ENCODE assay signal across 8 cellular contexts in genomic region chr3:46987485-46988401, GRCh38. TPM values are rescaled to one million over a fixed set of nuclear protein-coding genes. Genes with fewer than 3 reads are reported as not detected.
DNase-seq lines count a peak whose midpoint lies in the region; ATAC-seq and TF ChIP-seq lines count a peak whose summit lies in the region.

No MANE protein-coding gene starts in this region.

- H3K9ac ChIP-seq in KMS-11: peak overlapping the region; percentile 96

- intact Hi-C loops in spleen (cut with DNase I; ENCODE audit: low total_unique reads): no loop called here

- peak; percentile 86 to 96 (median 89) for DNase-seq in CD8-positive, alpha-beta memory T cell
- peak; percentile 78 for DNase-seq in activated CD4-positive, alpha-beta T cell treated with anti-CD3 and anti-CD28 coated beads, Interleukin-2, amount 50 U/mL, for 4 hours
- DNase-seq in erythroblast (lab: John Stamatoyannopoulos, UW) (peak; percentile 78 to 80), spleen (peak; percentile 98), SHP77 treated with DMSO at 0.1 percent for 48 hours (lab: John Stamatoyannopoulos, UW) (no peak), NCI-H1105 (lab: John Stamatoyannopoulos, UW) (no peak)

- TF ChIP-seq CTCF in KMS-11 (conservative IDR thresholded peaks at IDR 0.05; ENCODE audit: low read depth, low read length) (no peak), spleen (IDR thresholded peaks at IDR 0.05 in 8 of 11, conservative IDR thresholded peaks at IDR 0.05 in 3 of 11) (peak in 1 of 11 experiments; percentile 16)

- peak overlapping the region; percentile 84 for H3K27ac ChIP-seq in CD8-positive, alpha-beta memory T cell (ENCODE audit: low read depth, low read length)
- H3K27ac ChIP-seq in KMS-11: peak overlapping the region; percentile 96
- H3K27ac ChIP-seq in spleen: peak overlapping the region; percentile 57 to 95 (median 84)

- WGBS in spleen, 5 donors: 15 to 50% (median 29%) methylated on average over 7 to 26 of the region's 26 CpGs

- H3K9me3 Mint-ChIP-seq in CD8-positive, alpha-beta memory T cell: no peaks in the 10 kb centered on the region

- no peaks in the 10 kb centered on the region for H3K27me3 Mint-ChIP-seq in CD8-positive, alpha-beta memory T cell

- no peaks in the 10 kb centered on the region for H4K20me1 ChIP-seq in KMS-11 (ENCODE audit: insufficient read depth)

- peaks cover 0 to 46% (median 5%) of the 10 kb centered on the region in 3 donors for H3K36me3 Mint-ChIP-seq in CD8-positive, alpha-beta memory T cell

- H3K4me3 ChIP-seq in CD8-positive, alpha-beta memory T cell (ENCODE audit: low read length): peak overlapping the region; percentile 53
- H3K4me3 ChIP-seq in KMS-11 (IDR thresholded peaks at IDR 0.05; ENCODE audit: insufficient read depth, low read depth, low read length) (no peak overlapping the region), spleen (peak overlapping the region in 7 of 8 donors; percentile 22 to 66 (median 38))

- peak overlapping the region; percentile 49; the same call in 1 of the 2 replicates for H2AFZ ChIP-seq in KMS-11 (ENCODE audit: low read depth)

- peaks cover 22% of the 10 kb centered on the region for H3K36me3 ChIP-seq in CD8-positive, alpha-beta memory T cell (ENCODE audit: insufficient read depth, low read length)
- H3K36me3 ChIP-seq in KMS-11 (ENCODE audit: insufficient read depth): no peaks in the 10 kb centered on the region
- H3K36me3 ChIP-seq in spleen: peaks cover 0 to 42% (median 10%) of the 10 kb centered on the region in 6 donors

- peak; percentile 67 for ATAC-seq in GM21576 (IDR thresholded peaks at IDR 0.05; ENCODE audit: unreplicated experiment)

- H3K4me3 Mint-ChIP-seq in CD8-positive, alpha-beta memory T cell: peak overlapping the region; percentile 74 to 90 (median 83)

- H3K27ac Mint-ChIP-seq in CD8-positive, alpha-beta memory T cell: peak overlapping the region; percentile 73 to 97 (median 94)

- CTCF ChIA-PET in CD8-positive, alpha-beta memory T cell (lab: Charles Lee): interaction anchor here (1.4 to 2.5 kb wide), 5 partner anchors 11 to 78 kb away, joined by 4 to 13 read pairs (median 6); partner anchors contain the start of gene CCDC12

- no peaks in the 10 kb centered on the region; the same call in 1 of the 2 replicates for H3K79me2 ChIP-seq in KMS-11 (ENCODE audit: insufficient read depth, low read depth)

- H3K4me2 ChIP-seq in KMS-11: peak overlapping the region; percentile 94

- H3K9me3 ChIP-seq in CD8-positive, alpha-beta memory T cell (ENCODE audit: low read length): no peaks in the 10 kb centered on the region
- H3K9me3 ChIP-seq in spleen: no peaks in the 10 kb centered on the region

- H3K4me1 ChIP-seq in CD8-positive, alpha-beta memory T cell (ENCODE audit: insufficient read depth, low read length): peaks cover 65% of the 10 kb centered on the region
- H3K4me1 ChIP-seq in KMS-11 (ENCODE audit: low read depth, poor library complexity, severe bottlenecking) (peaks cover 26% of the 10 kb centered on the region), spleen (peaks cover 40 to 100% (median 85%) of the 10 kb centered on the region in 6 donors)

- H3K4me1 Mint-ChIP-seq in CD8-positive, alpha-beta memory T cell: peaks cover 66 to 89% (median 74%) of the 10 kb centered on the region in 3 donors

- peak; percentile 29 for TF ChIP-seq POLR2A in erythroblast (IDR thresholded peaks at IDR 0.05; ENCODE audit: low read length)
- no peak for TF ChIP-seq POLR2A in spleen (IDR thresholded peaks at IDR 0.05)

- POLR2A ChIA-PET in CD8-positive, alpha-beta memory T cell (lab: Charles Lee): interaction anchor here (1.0 to 1.8 kb wide), 5 partner anchors 9 to 176 kb away, joined by 3 to 9 read pairs (median 4); partner anchors contain the start of genes CCDC12, NBEAL2 and SETD2

- H3K27me3 ChIP-seq in CD8-positive, alpha-beta memory T cell (ENCODE audit: insufficient read depth, low read length, poor library complexity, severe bottlenecking): no peaks in the 10 kb centered on the region
- H3K27me3 ChIP-seq in KMS-11 (ENCODE audit: insufficient read depth, low read depth) (no peaks in the 10 kb centered on the region), spleen (replicated peaks in 1 of 7) (no peaks in the 10 kb centered on the region)

RNA-seq across cellular contexts. Expression of gene NBEAL2, which starts 8.3 kb away (rescaled TPM):
- 10 to 100 TPM; 76.2 to 83.5 TPM for total RNA-seq in CD8-positive, alpha-beta memory T cell
- 12.8 TPM for polyA plus RNA-seq in CD8-positive, alpha-beta memory T cell
- 100 to 1,000 TPM; 101 to 271 (median 162) TPM for total RNA-seq in spleen
- polyA plus RNA-seq in spleen: 100 to 1,000 TPM in 2 of 3 donors, 10 to 100 TPM in 1; 44.0 to 126 (median 119) TPM

RNA-seq across cellular contexts. Expression of gene CCDC12, which starts 11.2 kb away (rescaled TPM):
- total RNA-seq in CD8-positive, alpha-beta memory T cell: 10 to 100 TPM; 56.4 to 59.8 TPM
- polyA plus RNA-seq in CD8-positive, alpha-beta memory T cell: 114 TPM
- 10 to 100 TPM; 36.5 to 71.4 (median 54.7) TPM for total RNA-seq in spleen
- polyA plus RNA-seq in spleen: 100 to 1,000 TPM in 2 of 3 donors, 10 to 100 TPM in 1; 93.5 to 124 (median 105) TPM

Comparison
In these comparisons a context has a peak if more than half of its experiments do, and no peak if none do; other contexts are left out.
1. DNase-seq: peak in CD8-positive, alpha-beta memory T cell (5 of 5), activated CD4-positive, alpha-beta T cell treated with anti-CD3 and anti-CD28 coated beads, Interleukin-2, amount 50 U/mL, for 4 hours (2 of 2), erythroblast (2 of 2) and spleen (single experiment); none in SHP77 treated with DMSO at 0.1 percent for 48 hours (single experiment) and NCI-H1105 (single experiment).
2. Peak in every context shown above with its lines, with median percentiles within 50 percentile points of each other: H3K27ac ChIP-seq.